In genomic region chr1:44079566-44079965, GRCh38 we compare ENCODE assay signal across 34 cellular contexts.
"Had no signal": no experiment of that assay in that cellular context is flagged by ENCODE, and none has a peak within 500 bp of the region (broad histone marks: within the 10 kb centered on the region; RNA-seq: fewer than 3 reads in every experiment).

No MANE protein-coding gene starts in this region.

- DNase-seq: Karpas-422, Kasumi-1, MG63, MM.1S, MV-4-11, NCI-H1048, NCI-H1092, NCI-H1092 treated with DMSO at 0.1 percent for 48 hours, NCI-H1105, NCI-H1105 treated with DMSO at 0.1 percent for 48 hours, NCI-H1417, NCI-H1417 treated with DMSO at 0.1 percent for 48 hours, NCI-H1436, NCI-H1436 treated with DMSO at 0.1 percent for 48 hours, NCI-H146, NCI-H1694, NCI-H1694 treated with DMSO at 0.1 percent for 48 hours, NCI-H187, NCI-H187 treated with DMSO at 0.1 percent for 48 hours, NCI-H1930, NCI-H2029, NCI-H2029 treated with DMSO at 0.1 percent for 48 hours, NCI-H2081, NCI-H2081 treated with DMSO at 0.1 percent for 48 hours, NCI-H2107, NCI-H2171, NCI-H2171 treated with DMSO at 0.1 percent for 48 hours, NCI-H2227 treated with DMSO at 0.1 percent for 48 hours, NCI-H226, NCI-H345, NCI-H446, NCI-H446 treated with DMSO at 0.1 percent for 48 hours, NCI-H510A, NCI-H510A treated with DMSO at 0.1 percent for 48 hours had no signal
